ENCODE assay signal across 8 cellular contexts in the genomic region with DNA sequence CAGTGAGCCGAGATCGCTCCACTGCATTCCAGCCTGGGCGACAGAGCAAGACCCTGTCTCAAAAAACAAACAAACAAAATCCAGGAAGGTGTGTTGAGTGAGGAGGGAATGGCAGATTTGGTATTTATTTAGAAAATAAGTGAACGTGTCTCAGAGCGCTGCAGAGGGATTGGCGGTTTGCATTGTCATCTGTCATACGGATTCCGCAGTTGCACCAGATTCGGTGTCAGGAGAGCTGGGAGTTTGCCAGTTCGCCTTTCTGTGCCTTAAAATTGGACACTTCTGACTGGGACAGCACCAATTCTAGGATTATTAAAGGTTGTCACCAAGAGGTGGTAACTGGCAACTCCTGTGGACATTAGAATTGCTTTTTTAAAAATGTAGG. TPM values are rescaled to one million over a fixed set of nuclear protein-coding genes. Genes with fewer than 3 reads are reported as not detected.
DNase-seq lines count a peak whose midpoint lies in the region; ATAC-seq and TF ChIP-seq lines count a peak whose summit lies in the region.

No MANE protein-coding gene starts in this region.

- DNase-seq in AG08396 (ENCODE audit: low spot score) (peak; percentile 40), HFFc6 (no peak), activated gamma-delta T cell treated with Interleukin-2 at 50 U/mL for 16 hours (no peak), NCI-H345 treated with DMSO at 0.1 percent for 48 hours (lab: John Stamatoyannopoulos, UW; ENCODE audit: unreplicated experiment) (no peak)
- DNase-seq in activated naive CD8-positive, alpha-beta T cell treated with anti-CD3 and anti-CD28 coated beads, Interleukin-2, amount 50 U/mL, for 24 hours: no peak

- H3K9me3 Mint-ChIP-seq in HFFc6: peaks cover 4% of the 10 kb centered on the region
- no peaks in the 10 kb centered on the region for H3K9me3 Mint-ChIP-seq in activated naive CD8-positive, alpha-beta T cell treated with anti-CD3 and anti-CD28 coated beads, Interleukin-2, amount 50 U/mL, for 24 hours

- no peak for TF ChIP-seq CTCF in HFFc6 (IDR thresholded peaks at IDR 0.05)

- H3K27ac ChIP-seq in skin epidermis: peak overlapping the region in 16 of 21 experiments; percentile 70 to 88 (median 80)

- H3K9me3 ChIP-seq in iPS-15b (ENCODE audit: control insufficient read depth, insufficient read depth, low read length): no peaks in the 10 kb centered on the region

- no peaks in the 10 kb centered on the region for H3K27me3 ChIP-seq in iPS-15b (ENCODE audit: control insufficient read depth, insufficient read depth, low read length)

- H3K4me1 Mint-ChIP-seq in HFFc6 (ENCODE audit: low read depth): peaks cover 63% of the 10 kb centered on the region
- peaks cover 41% of the 10 kb centered on the region for H3K4me1 Mint-ChIP-seq in activated naive CD8-positive, alpha-beta T cell treated with anti-CD3 and anti-CD28 coated beads, Interleukin-2, amount 50 U/mL, for 24 hours

- H3K27me3 Mint-ChIP-seq in HFFc6 (ENCODE audit: insufficient read depth): peaks cover 3% of the 10 kb centered on the region; the same call in 1 of the 2 replicates
- H3K27me3 Mint-ChIP-seq in activated naive CD8-positive, alpha-beta T cell treated with anti-CD3 and anti-CD28 coated beads, Interleukin-2, amount 50 U/mL, for 24 hours: no peaks in the 10 kb centered on the region

- H3K36me3 ChIP-seq in iPS-15b (ENCODE audit: control insufficient read depth, insufficient read depth, low read length): peaks cover 4% of the 10 kb centered on the region

- H3K9ac ChIP-seq in iPS-15b (ENCODE audit: low read depth, low read length): peak overlapping the region; percentile 26

- no peak for ATAC-seq in activated naive CD8-positive, alpha-beta T cell treated with anti-CD3 and anti-CD28 coated beads, Interleukin-2, amount 50 U/mL, for 24 hours
- no peak for ATAC-seq in GM21737 (IDR thresholded peaks at IDR 0.05; ENCODE audit: unreplicated experiment)

- H3K27ac Mint-ChIP-seq in HFFc6: peak overlapping the region; percentile 61
- H3K27ac Mint-ChIP-seq in activated naive CD8-positive, alpha-beta T cell treated with anti-CD3 and anti-CD28 coated beads, Interleukin-2, amount 50 U/mL, for 24 hours: peak overlapping the region; percentile 77

- peaks cover 15% of the 10 kb centered on the region for H3K36me3 Mint-ChIP-seq in HFFc6 (ENCODE audit: low read depth)
- peaks cover 23% of the 10 kb centered on the region for H3K36me3 Mint-ChIP-seq in activated naive CD8-positive, alpha-beta T cell treated with anti-CD3 and anti-CD28 coated beads, Interleukin-2, amount 50 U/mL, for 24 hours (ENCODE audit: low read depth)

- H3K4me3 Mint-ChIP-seq in HFFc6: peak overlapping the region; percentile 100
- peak overlapping the region; percentile 99 for H3K4me3 Mint-ChIP-seq in activated naive CD8-positive, alpha-beta T cell treated with anti-CD3 and anti-CD28 coated beads, Interleukin-2, amount 50 U/mL, for 24 hours

- H3K4me1 ChIP-seq in iPS-15b (ENCODE audit: control insufficient read depth, insufficient read depth, low read length): peaks cover 5% of the 10 kb centered on the region

- peak overlapping the region; percentile 80 for H3K4me3 ChIP-seq in iPS-15b (ENCODE audit: low read depth, low read length)
- peak overlapping the region; percentile 59 to 98 (median 85) for H3K4me3 ChIP-seq in skin epidermis

RNA-seq across cellular contexts. Expression of a gene that starts 0.9 kb away (rescaled TPM):
- total RNA-seq in HFFc6 (2021; fragmentation: NEBNext Ultra II Directional; extraction: Animal tissue kit (Norgen Biotek cat#: 25700)): 10 to 100 TPM in 5 of 6 experiments, 1 to 10 TPM in 1; 9.7 to 12.9 (median 11.9) TPM

RNA-seq across cellular contexts. Expression of a gene that starts 49.4 kb away (rescaled TPM):
- total RNA-seq in HFFc6 (2021; fragmentation: NEBNext Ultra II Directional; extraction: Animal tissue kit (Norgen Biotek cat#: 25700)): 10 to 100 TPM; 33.8 to 65.4 (median 37.0) TPM
